10 cellular contexts compared by ENCODE assay signal in the genomic region with DNA sequence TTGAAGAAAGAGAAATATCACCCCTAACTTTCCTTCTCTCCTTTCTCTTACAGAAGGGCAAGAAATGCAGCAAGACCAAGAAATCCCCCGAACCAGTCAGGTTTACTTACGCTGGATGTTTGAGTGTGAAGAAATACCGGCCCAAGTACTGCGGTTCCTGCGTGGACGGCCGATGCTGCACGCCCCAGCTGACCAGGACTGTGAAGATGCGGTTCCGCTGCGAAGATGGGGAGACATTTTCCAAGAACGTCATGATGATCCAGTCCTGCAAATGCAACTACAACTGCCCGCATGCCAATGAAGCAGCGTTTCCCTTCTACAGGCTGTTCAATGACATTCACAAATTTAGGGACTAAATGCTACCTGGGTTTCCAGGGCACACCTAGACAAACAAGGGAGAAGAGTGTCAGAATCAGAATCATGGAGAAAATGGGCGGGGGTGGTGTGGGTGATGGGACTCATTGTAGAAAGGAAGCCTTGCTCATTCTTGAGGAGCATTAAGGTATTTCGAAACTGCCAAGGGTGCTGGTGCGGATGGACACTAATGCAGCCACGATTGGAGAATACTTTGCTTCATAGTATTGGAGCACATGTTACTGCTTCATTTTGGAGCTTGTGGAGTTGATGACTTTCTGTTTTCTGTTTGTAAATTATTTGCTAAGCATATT. TPM values are rescaled to one million over a fixed set of nuclear protein-coding genes. Genes with fewer than 3 reads are reported as not detected.
DNase-seq lines count a peak whose midpoint lies in the region; ATAC-seq and TF ChIP-seq lines count a peak whose summit lies in the region.
"Had no signal": no experiment of that assay in that cellular context is flagged by ENCODE, and none has a peak within 500 bp of the region (broad histone marks: within the 10 kb centered on the region; RNA-seq: fewer than 3 reads in every experiment).

No MANE protein-coding gene starts in this region.

- H3K9ac ChIP-seq in H9 (ENCODE audit: extremely low read depth, insufficient read length, low read length) (peak overlapping the region; percentile 96), skeletal muscle tissue (ENCODE audit: low read depth in 1 of 3, low read length in 3 of 3) (peak overlapping the region in 2 of 3 donors; percentile 47 to 98)

- H3K36me3 Mint-ChIP-seq in H9 (ENCODE audit: insufficient read depth in 1 of 3, low read depth in 3 of 3) (peaks cover 21 to 27% (median 22%) of the 10 kb centered on the region in 3 experiments), immature natural killer cell (no peaks in the 10 kb centered on the region)
- H3K36me3 Mint-ChIP-seq in activated CD8-positive, alpha-beta T cell treated with anti-CD3 and anti-CD28 coated beads for 36 hours (ENCODE audit: low read depth), result no peaks in the 10 kb centered on the region

- H3K9me3 Mint-ChIP-seq in H9, result peaks cover 4% of the 10 kb centered on the region in 2 experiments; a peak in 4 of 5 replicates
- peaks cover 0 to 2% (median 0%) of the 10 kb centered on the region in 6 donors for H3K9me3 Mint-ChIP-seq in immature natural killer cell
- H3K9me3 Mint-ChIP-seq in activated CD8-positive, alpha-beta T cell treated with anti-CD3 and anti-CD28 coated beads for 36 hours, result no peaks in the 10 kb centered on the region

- H3K4me1 Mint-ChIP-seq in H9 (peaks cover 72 to 74% of the 10 kb centered on the region in 2 experiments), immature natural killer cell (peaks cover 5 to 7% of the 10 kb centered on the region in 2 donors)
- peaks cover 25% of the 10 kb centered on the region for H3K4me1 Mint-ChIP-seq in activated CD8-positive, alpha-beta T cell treated with anti-CD3 and anti-CD28 coated beads for 36 hours (ENCODE audit: low read depth)

- H3K23ac ChIP-seq in H9 (ENCODE audit: insufficient read length, low read depth, low read length), result no peak overlapping the region

- H3K36me3 ChIP-seq in ascending aorta (peaks cover 30 to 33% of the 10 kb centered on the region in 2 donors), skeletal muscle tissue (ENCODE audit: control insufficient read depth in 3 of 3, insufficient read depth in 3 of 3, low read length in 3 of 3) (peaks cover 15 to 27% (median 20%) of the 10 kb centered on the region in 3 donors)

- H3K4me3 Mint-ChIP-seq in H9, result peak overlapping the region; percentile 96 to 99
- H3K4me3 Mint-ChIP-seq in immature natural killer cell, result no peak overlapping the region
- no peak overlapping the region for H3K4me3 Mint-ChIP-seq in activated CD8-positive, alpha-beta T cell treated with anti-CD3 and anti-CD28 coated beads for 36 hours

- H2BK5ac ChIP-seq in H9 (ENCODE audit: insufficient read length, low read length), result no peak overlapping the region

- no peaks in the 10 kb centered on the region for H3K79me1 ChIP-seq in H9 (ENCODE audit: insufficient read depth, low read depth, low read length, poor library complexity, severe bottlenecking)

- no CpG with 5 or more reads among the region's 18 CpGs for WGBS in H9 (ENCODE audit: extremely low coverage, insufficient read length, low lambda C conversion rate)

- TF ChIP-seq CTCF in H9 (conservative IDR thresholded peaks at IDR 0.05) (0 out of 3 replicates have a peak, but pooled peaks have one; percentile 5), ascending aorta (IDR thresholded peaks at IDR 0.05) (peak in 1 of 3 experiments; percentile 0)
- no peak for TF ChIP-seq CTCF in activated CD8-positive, alpha-beta T cell treated with anti-CD3 and anti-CD28 coated beads for 36 hours (IDR thresholded peaks at IDR 0.05)

- H3K9me3 ChIP-seq in H9 (ENCODE audit: control insufficient read depth, low read depth, low read length) (no peaks in the 10 kb centered on the region), ascending aorta (no peaks in the 10 kb centered on the region), skeletal muscle tissue (ENCODE audit: control insufficient read depth in 3 of 3, low read length in 3 of 3) (no peaks in the 10 kb centered on the region)

- H3K23me2 ChIP-seq in H9 (ENCODE audit: insufficient read length, low read depth, low read length, poor library complexity, severe bottlenecking), result peaks cover 24% of the 10 kb centered on the region

- DNase-seq in H9 (no peak), ascending aorta (ENCODE audit: low spot score in 2 of 2) (no peak), immature natural killer cell (no peak), nucleus accumbens (lab: John Stamatoyannopoulos, UW) (no peak)
- no peak for DNase-seq in activated CD8-positive, alpha-beta T cell treated with anti-CD3 and anti-CD28 coated beads for 36 hours
- DNase-seq: activated CD4-positive, alpha-beta T cell treated with anti-CD3 and anti-CD28 coated beads for 48 hours; NCI-H2107 had no signal

- no peak overlapping the region for H2BK20ac ChIP-seq in H9 (ENCODE audit: low read depth, low read length, poor library complexity, severe bottlenecking)

- H3K4ac ChIP-seq in H9 (ENCODE audit: low read depth, low read length), result no peak overlapping the region

- H3K27ac Mint-ChIP-seq in H9 (peak overlapping the region; percentile 41 to 96 (median 94); a peak in 6 of 7 replicates), immature natural killer cell (no peak overlapping the region)
- no peak overlapping the region for H3K27ac Mint-ChIP-seq in activated CD8-positive, alpha-beta T cell treated with anti-CD3 and anti-CD28 coated beads for 36 hours

- no peak overlapping the region for H2AFZ ChIP-seq in H9 (ENCODE audit: low read length)

- H3K4me2 ChIP-seq in H9 (ENCODE audit: insufficient read depth, insufficient read length, low read length), result peak overlapping the region; percentile 84

- H4K91ac ChIP-seq in H9 (ENCODE audit: insufficient read length, low read depth, low read length), result no peak overlapping the region

- H4K8ac ChIP-seq in H9 (replicated peaks; ENCODE audit: insufficient read length, low read depth, low read length), result no peak overlapping the region

- H2AK5ac ChIP-seq in H9 (ENCODE audit: insufficient read length, low read length), result no peak overlapping the region

- H3K4me3 ChIP-seq in ascending aorta, result peak overlapping the region; percentile 62 to 88
- H3K4me3 ChIP-seq in iPS-11a (ENCODE audit: low read depth, low read length), result peak overlapping the region; percentile 95
- peak overlapping the region; percentile 97 to 99 (median 97) for H3K4me3 ChIP-seq in skeletal muscle tissue (ENCODE audit: low read length in 3 of 3)

- intact Hi-C loops in ascending aorta (cut with DNase I), result loop anchor here (5.0 kb wide), 1 partner anchor 44 kb away; no protein-coding TSS in a partner anchor
- intact Hi-C loops in activated CD8-positive, alpha-beta T cell treated with anti-CD3 and anti-CD28 coated beads for 36 hours (cut with micrococcal nuclease), result loop anchor here (5.0 kb wide), 1 partner anchor 276 kb away; no protein-coding TSS in a partner anchor

- CTCF ChIA-PET in activated CD8-positive, alpha-beta T cell treated with anti-CD3 and anti-CD28 coated beads for 36 hours (lab: Charles Lee), result interaction anchor here (1.3 kb wide), 1 partner anchor 275 kb away, joined by 5 read pairs; no protein-coding TSS in a partner anchor

- H3K18ac ChIP-seq in H9 (ENCODE audit: insufficient read length, low read depth, low read length), result no peak overlapping the region

- H4K5ac ChIP-seq in H9 (ENCODE audit: insufficient read length, low read depth, low read length), result no peak overlapping the region

- no peak for ATAC-seq in activated CD8-positive, alpha-beta T cell treated with anti-CD3 and anti-CD28 coated beads for 36 hours
- ATAC-seq in GM21515 (IDR thresholded peaks at IDR 0.05; ENCODE audit: unreplicated experiment), result no peak

- no peak overlapping the region for H2BK15ac ChIP-seq in H9 (ENCODE audit: low read depth, low read length)

- peaks cover 13% of the 10 kb centered on the region; the same call in 1 of the 2 replicates for H3K4me1 ChIP-seq in H9 (ENCODE audit: insufficient read depth, low read length)
- peaks cover 0 to 3% of the 10 kb centered on the region in 2 donors for H3K4me1 ChIP-seq in ascending aorta
- H3K4me1 ChIP-seq in skeletal muscle tissue (ENCODE audit: control insufficient read depth in 3 of 3, insufficient read depth in 3 of 3, low read length in 3 of 3), result peaks cover 27 to 32% (median 30%) of the 10 kb centered on the region in 3 donors

- no peak overlapping the region for H2BK12ac ChIP-seq in H9 (ENCODE audit: insufficient read length, low read depth, low read length)

- H4K20me1 ChIP-seq in H9 (ENCODE audit: control insufficient read depth, insufficient read depth, insufficient read length), result no peaks in the 10 kb centered on the region

- H3T11ph ChIP-seq in H9 (ENCODE audit: low read length), result no peak overlapping the region

- H3K27ac ChIP-seq in H9 (ENCODE audit: insufficient read length, low read depth, low read length), result peak overlapping the region; percentile 27
- H3K27ac ChIP-seq in ascending aorta, result peak overlapping the region; percentile 92 to 96
- H3K27ac ChIP-seq in skeletal muscle tissue (ENCODE audit: low read depth, low read length), result peak overlapping the region; percentile 98

- H3K14ac ChIP-seq in H9 (ENCODE audit: insufficient read depth, low read length), result no peak overlapping the region

- peaks cover 4% of the 10 kb centered on the region; the same call in 1 of the 2 replicates for H3K79me2 ChIP-seq in H9 (ENCODE audit: insufficient read depth, low read length)

- H3K27me3 ChIP-seq in H9 (ENCODE audit: insufficient read depth, low read length) (peaks cover 5% of the 10 kb centered on the region; the same call in 1 of the 2 replicates), ascending aorta (no peaks in the 10 kb centered on the region), skeletal muscle tissue (ENCODE audit: control insufficient read depth in 3 of 3, insufficient read depth in 3 of 3, low read length in 3 of 3) (no peaks in the 10 kb centered on the region)

- H3K27me3 Mint-ChIP-seq in H9 (ENCODE audit: low read depth) (peaks cover 17% of the 10 kb centered on the region), immature natural killer cell (ENCODE audit: low read depth in 3 of 3) (peaks cover 10 to 24% (median 15%) of the 10 kb centered on the region in 3 donors)
- H3K27me3 Mint-ChIP-seq in activated CD8-positive, alpha-beta T cell treated with anti-CD3 and anti-CD28 coated beads for 36 hours, result peaks cover 60% of the 10 kb centered on the region

- no peak overlapping the region for H3K56ac ChIP-seq in H9 (ENCODE audit: insufficient read length, low read depth, low read length)

- POLR2A ChIA-PET in activated CD8-positive, alpha-beta T cell treated with anti-CD3 and anti-CD28 coated beads for 36 hours (lab: Charles Lee), result interaction anchor here (0.6 kb wide), 1 partner anchor 106 kb away, joined by 3 read pairs; no protein-coding TSS in a partner anchor

- no peak overlapping the region for H2BK120ac ChIP-seq in H9 (ENCODE audit: low read depth, low read length, poor library complexity, severe bottlenecking)

RNA-seq across cellular contexts. Expression of a gene that starts 2.3 kb away (rescaled TPM):
- total RNA-seq in H9 (2021) (57.1 and 59.1 TPM in 2 replicates), ascending aorta (933 TPM), skeletal muscle tissue (34.4 TPM)
- polyA plus RNA-seq in immature natural killer cell, result not detected
- total RNA-seq in activated CD8-positive, alpha-beta T cell treated with anti-CD3 and anti-CD28 coated beads for 36 hours, result under 1 TPM in 1 of 2 experiments, not detected in 1; 0.16 TPM

Comparison
In these comparisons a context has a peak if more than half of its experiments do, and no peak if none do; other contexts are left out.
1. H3K27ac ChIP-seq: peak in every context shown above with its lines; median percentile 98 in skeletal muscle tissue; 94 in ascending aorta; 27 in H9.
2. H3K27ac Mint-ChIP-seq: peak in H9 (3 of 3); none in immature natural killer cell (0 of 6) and activated CD8-positive, alpha-beta T cell treated with anti-CD3 and anti-CD28 coated beads for 36 hours (single experiment).
3. H3K4me3 Mint-ChIP-seq: peak in H9 (2 of 2); none in immature natural killer cell (0 of 5) and activated CD8-positive, alpha-beta T cell treated with anti-CD3 and anti-CD28 coated beads for 36 hours (single experiment).
4. RNA of a gene that starts 2.3 kb away (total RNA-seq): 933 TPM in ascending aorta (single experiment), 57.1 to 59.1 TPM in H9 and 34.4 TPM in skeletal muscle tissue (single experiment); 0.16 TPM in activated CD8-positive, alpha-beta T cell treated with anti-CD3 and anti-CD28 coated beads for 36 hours; every median in the first group is over 10 times any median in the second.
5. Peak in every context shown above with its lines, with median percentiles within 50 percentile points of each other: H3K4me3 ChIP-seq.